In genomic region chr11:64866173-64866491, GRCh38 we compare ENCODE assay signal across 7 cellular contexts. TPM values are rescaled to one million over a fixed set of nuclear protein-coding genes. Genes with fewer than 3 reads are reported as not detected.
DNase-seq lines count a peak whose midpoint lies in the region; ATAC-seq and TF ChIP-seq lines count a peak whose summit lies in the region.
"Had no signal": no experiment of that assay in that cellular context is flagged by ENCODE, and none has a peak within 500 bp of the region (broad histone marks: within the 10 kb centered on the region; RNA-seq: fewer than 3 reads in every experiment).

No MANE protein-coding gene starts in this region.

- POLR2A ChIA-PET in PC-3 (lab: Charles Lee; ENCODE audit: unreplicated experiment): interaction anchor here (0.7 kb wide), 1 partner anchor 22 kb away, joined by 6 read pairs; no protein-coding TSS in a partner anchor

- H4K8ac ChIP-seq in mesenchymal stem cell (ENCODE audit: low read length): no peak overlapping the region

- H4K91ac ChIP-seq in mesenchymal stem cell (ENCODE audit: low read length): no peak overlapping the region

- H3K9me2 ChIP-seq in PC-3 (replicated peaks; ENCODE audit: low read length): no peaks in the 10 kb centered on the region

- no peaks in the 10 kb centered on the region for H3K79me1 ChIP-seq in mesenchymal stem cell (replicated peaks; ENCODE audit: low read length, poor library complexity, severe bottlenecking)

- 100% methylated on average over 4 of the region's 4 CpGs for WGBS in mesenchymal stem cell

- peak overlapping the region; percentile 67 for H3K4me3 ChIP-seq in CD4-positive, CD25-positive, alpha-beta regulatory T cell (ENCODE audit: low read depth, low read length)
- H3K4me3 ChIP-seq in PC-3 (ENCODE audit: low read length) (no peak overlapping the region), mesenchymal stem cell (ENCODE audit: insufficient read depth in 1 of 2, low read depth in 1 of 2, low read length in 2 of 2) (no peak overlapping the region)

- H2BK5ac ChIP-seq in mesenchymal stem cell (ENCODE audit: low read depth, low read length, poor library complexity, severe bottlenecking): no peak overlapping the region

- peaks cover 22 to 97% (median 48%) of the 10 kb centered on the region in 4 donors for H3K4me1 Mint-ChIP-seq in CD4-positive, CD25-positive, alpha-beta regulatory T cell

- H3K4me3 Mint-ChIP-seq in CD4-positive, CD25-positive, alpha-beta regulatory T cell: peak overlapping the region; percentile 71 to 93 (median 85)

- peaks cover 47% of the 10 kb centered on the region; the same call in 1 of the 2 replicates for H4K20me1 ChIP-seq in PC-3 (ENCODE audit: low read length)

- TF ChIP-seq CTCF in PC-3 (conservative IDR thresholded peaks at IDR 0.05; ENCODE audit: low read depth, low read length): no peak

- H3K9ac ChIP-seq in PC-3 (ENCODE audit: low read length) (no peak overlapping the region), mesenchymal stem cell (ENCODE audit: low read length) (peak overlapping the region; percentile 16)

- H2BK15ac ChIP-seq in mesenchymal stem cell (ENCODE audit: low read depth, poor library complexity, severe bottlenecking): no peak overlapping the region

- no peaks in the 10 kb centered on the region for H3K9me3 Mint-ChIP-seq in CD4-positive, CD25-positive, alpha-beta regulatory T cell

- no peak overlapping the region for H3K18ac ChIP-seq in mesenchymal stem cell (ENCODE audit: low read depth in 1 of 2, low read length in 2 of 2)

- H3K4ac ChIP-seq in mesenchymal stem cell (ENCODE audit: low read depth in 1 of 2, low read length in 2 of 2): no peak overlapping the region

- BruUV-seq in PC-3 (replicated peaks; lab: Mats Ljungman, UMichigan): no TSS peak

- intact Hi-C loops in PC-3 (cut with micrococcal nuclease): no loop called here

- no peaks in the 10 kb centered on the region for H3K9me3 ChIP-seq in CD4-positive, CD25-positive, alpha-beta regulatory T cell (ENCODE audit: control insufficient read depth in 2 of 2, low read length in 2 of 2)
- H3K9me3 ChIP-seq in PC-3 (ENCODE audit: low read length) (no peaks in the 10 kb centered on the region), mesenchymal stem cell (ENCODE audit: control insufficient read depth, low read length) (no peaks in the 10 kb centered on the region)

- H2AK5ac ChIP-seq in mesenchymal stem cell (ENCODE audit: low read length, severe bottlenecking): no peak overlapping the region

- peak overlapping the region in 1 of 2 experiments; percentile 34 for H2BK12ac ChIP-seq in mesenchymal stem cell (ENCODE audit: low read length in 2 of 2)

- no peak overlapping the region for H2BK120ac ChIP-seq in mesenchymal stem cell (ENCODE audit: low read depth, low read length)

- H3K4me1 ChIP-seq in CD4-positive, CD25-positive, alpha-beta regulatory T cell (ENCODE audit: control insufficient read depth, insufficient read depth, low read length, poor library complexity, severe bottlenecking): peaks cover 100% of the 10 kb centered on the region
- H3K4me1 ChIP-seq in PC-3 (ENCODE audit: insufficient read depth, low read length) (peaks cover 79% of the 10 kb centered on the region), mesenchymal stem cell (ENCODE audit: control insufficient read depth, insufficient read depth, low read depth, low read length) (peaks cover 68% of the 10 kb centered on the region)

- H3K27ac ChIP-seq in CD4-positive, CD25-positive, alpha-beta regulatory T cell (ENCODE audit: insufficient read depth, low read length, poor library complexity, severe bottlenecking): peak overlapping the region; percentile 91
- peak overlapping the region; percentile 49 for H3K27ac ChIP-seq in PC-3 (ENCODE audit: low read length)
- H3K27ac ChIP-seq in mesenchymal stem cell (ENCODE audit: low read length, poor library complexity, severe bottlenecking): peak overlapping the region; percentile 29

- H3K23ac ChIP-seq in mesenchymal stem cell (ENCODE audit: low read length in 2 of 2): no peak overlapping the region

- H3K14ac ChIP-seq in mesenchymal stem cell (ENCODE audit: low read length in 2 of 2): no peak overlapping the region

- peaks cover 20% of the 10 kb centered on the region for H3F3A ChIP-seq in PC-3 (ENCODE audit: low read length, unreplicated experiment)

- H3K79me2 ChIP-seq in PC-3 (ENCODE audit: low read length): peaks cover 94% of the 10 kb centered on the region

- CTCF ChIA-PET in PC-3 (lab: Charles Lee): no interaction called here

- H3K27ac Mint-ChIP-seq in CD4-positive, CD25-positive, alpha-beta regulatory T cell: peak overlapping the region; percentile 91 to 99 (median 96)

- H3K27me3 ChIP-seq in CD4-positive, CD25-positive, alpha-beta regulatory T cell (ENCODE audit: control insufficient read depth, insufficient read depth, low read length): no peaks in the 10 kb centered on the region
- no peaks in the 10 kb centered on the region for H3K27me3 ChIP-seq in PC-3 (ENCODE audit: low read length)
- no peaks in the 10 kb centered on the region for H3K27me3 ChIP-seq in mesenchymal stem cell (ENCODE audit: control insufficient read depth in 1 of 2, insufficient read depth in 1 of 2, low read length in 2 of 2)

- H3K27me3 Mint-ChIP-seq in CD4-positive, CD25-positive, alpha-beta regulatory T cell: no peaks in the 10 kb centered on the region

- peaks cover 34% of the 10 kb centered on the region for H3K36me3 ChIP-seq in CD4-positive, CD25-positive, alpha-beta regulatory T cell (ENCODE audit: control insufficient read depth, insufficient read depth, low read length)
- H3K36me3 ChIP-seq in PC-3 (ENCODE audit: low read depth, low read length) (peaks cover 21% of the 10 kb centered on the region), mesenchymal stem cell (ENCODE audit: control insufficient read depth in 1 of 2, insufficient read depth in 2 of 2, low read depth in 1 of 2, low read length in 2 of 2) (peaks cover 13 to 26% of the 10 kb centered on the region in 2 experiments)

- H3K4me2 ChIP-seq in PC-3 (ENCODE audit: low read length): 0 out of 2 replicates have a peak overlapping the region, but pooled peaks have one; percentile 17
- H3K4me2 ChIP-seq in mesenchymal stem cell (ENCODE audit: low read length, poor library complexity, severe bottlenecking): no peak overlapping the region

- H2AFZ ChIP-seq in PC-3 (ENCODE audit: low read length): no peak overlapping the region
- H2AFZ ChIP-seq in mesenchymal stem cell (ENCODE audit: low read depth, low read length): no peak overlapping the region

- no peak for ATAC-seq in CD4-positive, CD25-positive, alpha-beta regulatory T cell (ENCODE audit: low read depth in 2 of 2)
- no peak for ATAC-seq in PC-3

- DNase-seq in CD4-positive, CD25-positive, alpha-beta regulatory T cell: no peak
- DNase-seq in PC-3 (no peak), mesenchymal stem cell (no peak), UCSD-AML1 (lab: John Stamatoyannopoulos, UW; ENCODE audit: unreplicated experiment) (no peak), HCEC 1CT (no peak), anterior cingulate cortex (lab: John Stamatoyannopoulos, UW) (no peak)
- DNase-seq: DND-41 had no signal

- H3K36me3 Mint-ChIP-seq in CD4-positive, CD25-positive, alpha-beta regulatory T cell: peaks cover 34% of the 10 kb centered on the region

RNA-seq across cellular contexts. Expression of gene EHD1, which starts 12.3 kb away (rescaled TPM):
- 201 TPM for total RNA-seq in CD4-positive, CD25-positive, alpha-beta regulatory T cell
- 100 to 1,000 TPM; 180 to 223 (median 183) TPM for polyA plus RNA-seq in CD4-positive, CD25-positive, alpha-beta regulatory T cell
- total RNA-seq in PC-3 (2014; rRNA removed): 340 and 370 TPM in 2 replicates
- polyA plus RNA-seq in mesenchymal stem cell (2013, experiment 1 of 2): 57.6 TPM
- 57.2 TPM for polyA plus RNA-seq in mesenchymal stem cell (2013, experiment 2 of 2)

RNA-seq across cellular contexts. Expression of gene CDC42BPG, which starts 21.7 kb away (rescaled TPM):
- total RNA-seq in CD4-positive, CD25-positive, alpha-beta regulatory T cell: 11.6 TPM
- polyA plus RNA-seq in CD4-positive, CD25-positive, alpha-beta regulatory T cell: under 1 TPM in 2 of 4 donors, not detected in 2; 0.11 to 0.13 TPM
- total RNA-seq in PC-3 (2014; rRNA removed): 14.5 and 30.5 TPM in 2 replicates
- 0.26 TPM for polyA plus RNA-seq in mesenchymal stem cell (2013, experiment 1 of 2)
- 0.21 TPM for polyA plus RNA-seq in mesenchymal stem cell (2013, experiment 2 of 2)

RNA-seq across cellular contexts. Expression of gene ATG2A, which starts 50.9 kb away (rescaled TPM):
- total RNA-seq in CD4-positive, CD25-positive, alpha-beta regulatory T cell: 234 TPM
- 1 to 10 TPM; 5.8 to 8.0 (median 6.4) TPM for polyA plus RNA-seq in CD4-positive, CD25-positive, alpha-beta regulatory T cell
- 45.6 and 51.4 TPM in 2 replicates for total RNA-seq in PC-3 (2014; rRNA removed)
- 6.2 TPM for polyA plus RNA-seq in mesenchymal stem cell (2013, experiment 1 of 2)
- polyA plus RNA-seq in mesenchymal stem cell (2013, experiment 2 of 2): 6.0 TPM

RNA-seq across cellular contexts. Expression of gene MEN1, which starts 55.8 kb away (rescaled TPM):
- total RNA-seq in CD4-positive, CD25-positive, alpha-beta regulatory T cell: 31.3 TPM
- 10 to 100 TPM; 20.9 to 26.1 (median 24.5) TPM for polyA plus RNA-seq in CD4-positive, CD25-positive, alpha-beta regulatory T cell
- 46.1 and 54.1 TPM in 2 replicates for total RNA-seq in PC-3 (2014; rRNA removed)
- polyA plus RNA-seq in mesenchymal stem cell (2013, experiment 1 of 2): 30.3 TPM
- 29.2 TPM for polyA plus RNA-seq in mesenchymal stem cell (2013, experiment 2 of 2)

RNA-seq across cellular contexts. Expression of gene PPP2R5B, which starts 58.4 kb away (rescaled TPM):
- total RNA-seq in CD4-positive, CD25-positive, alpha-beta regulatory T cell: 34.5 TPM
- polyA plus RNA-seq in CD4-positive, CD25-positive, alpha-beta regulatory T cell: 1 to 10 TPM; 3.6 to 4.9 (median 3.8) TPM
- total RNA-seq in PC-3 (2014; rRNA removed): 24.9 and 31.3 TPM in 2 replicates
- polyA plus RNA-seq in mesenchymal stem cell (2013, experiment 1 of 2): 16.6 TPM
- polyA plus RNA-seq in mesenchymal stem cell (2013, experiment 2 of 2): 15.1 TPM

Comparison
In these comparisons a context has a peak if more than half of its experiments do, and no peak if none do; other contexts are left out.
1. H3K27ac ChIP-seq: peak in every context shown above with its lines; median percentile 91 in CD4-positive, CD25-positive, alpha-beta regulatory T cell; 49 in PC-3; 29 in mesenchymal stem cell.